Comparison of ENCODE assay signal across 18 cellular contexts in genomic region chr2:118148133-118148532, GRCh38. TPM values are rescaled to one million over a fixed set of nuclear protein-coding genes. Genes with fewer than 3 reads are reported as not detected.
DNase-seq lines count a peak whose midpoint lies in the region; ATAC-seq and TF ChIP-seq lines count a peak whose summit lies in the region.
"Had no signal": no experiment of that assay in that cellular context is flagged by ENCODE, and none has a peak within 500 bp of the region (broad histone marks: within the 10 kb centered on the region; RNA-seq: fewer than 3 reads in every experiment).

No MANE protein-coding gene starts in this region.

- H3K4me1 Mint-ChIP-seq in activated CD4-positive, alpha-beta T cell treated with anti-CD3 and anti-CD28 coated beads, Interleukin-2, amount 10 ng/mL, durations not matched to agents 24 days and 14 days = peaks cover 2% of the 10 kb centered on the region
- H3K4me1 Mint-ChIP-seq: activated B cell treated with CpG ODN at 0.5 μM for 24 hours had no signal

- peaks cover 2% of the 10 kb centered on the region for H3K27me3 Mint-ChIP-seq in activated CD4-positive, alpha-beta T cell treated with anti-CD3 and anti-CD28 coated beads, Interleukin-2, amount 10 ng/mL, durations not matched to agents 24 days and 14 days

- H3K4me3 Mint-ChIP-seq in activated CD4-positive, alpha-beta T cell treated with anti-CD3 and anti-CD28 coated beads, Interleukin-2, amount 10 ng/mL, durations not matched to agents 24 days and 14 days = no peak overlapping the region
- H3K4me3 Mint-ChIP-seq: activated B cell treated with CpG ODN at 0.5 μM for 24 hours had no signal

- no peak for TF ChIP-seq CTCF in foreskin fibroblast (IDR thresholded peaks at IDR 0.05; ENCODE audit: low read depth, low read length)

- intact Hi-C loops in activated CD4-positive, alpha-beta T cell treated with anti-CD3 and anti-CD28 coated beads, Interleukin-2, amount 10 ng/mL, durations not matched to agents 24 days and 14 days (cut with micrococcal nuclease) = no loop called here

- no peak overlapping the region for H3K4me3 ChIP-seq in foreskin fibroblast (ENCODE audit: low read depth in 1 of 2, low read length in 2 of 2)
- H3K4me3 ChIP-seq: adrenal gland, pancreas, Peyer's patch, spleen, testis had no signal

- ATAC-seq in GM21717 (IDR thresholded peaks at IDR 0.05; ENCODE audit: unreplicated experiment) (peak; percentile 62), HG03064 (IDR thresholded peaks at IDR 0.05; ENCODE audit: low read depth, unreplicated experiment) (peak; percentile 60), left lobe of liver (peak; percentile 18)
- ATAC-seq: pancreas had no signal

- peak overlapping the region; percentile 8 for H3K27ac Mint-ChIP-seq in activated CD4-positive, alpha-beta T cell treated with anti-CD3 and anti-CD28 coated beads, Interleukin-2, amount 10 ng/mL, durations not matched to agents 24 days and 14 days
- H3K27ac Mint-ChIP-seq: activated B cell treated with CpG ODN at 0.5 μM for 24 hours; CD4-positive, CD25-positive, alpha-beta regulatory T cell had no signal

- H3K9me3 Mint-ChIP-seq in activated CD4-positive, alpha-beta T cell treated with anti-CD3 and anti-CD28 coated beads, Interleukin-2, amount 10 ng/mL, durations not matched to agents 24 days and 14 days = no peaks in the 10 kb centered on the region
- H3K9me3 Mint-ChIP-seq: activated B cell treated with CpG ODN at 0.5 μM for 24 hours had no signal

- DNase-seq in activated CD4-positive, alpha-beta T cell treated with anti-CD3 and anti-CD28 coated beads, Interleukin-2, amount 10 ng/mL, durations not matched to agents 24 days and 14 days = no peak
- DNase-seq in activated CD4-positive, alpha-beta T cell treated with anti-CD3 and anti-CD28 coated beads for 1 hour = no peak
- DNase-seq in left lobe of liver (ENCODE audit: low spot score) = no peak
- DNase-seq in retina = no peak
- no peak for DNase-seq in foreskin fibroblast
- DNase-seq in NCI-H526 treated with DMSO at 0.1 percent for 48 hours (lab: John Stamatoyannopoulos, UW) = no peak
- DNase-seq: activated B cell treated with CpG ODN at 0.5 μM for 24 hours; adrenal gland; CD4-positive, CD25-positive, alpha-beta regulatory T cell; glutamatergic neuron; NCI-H1436; NCI-H510A; pancreas; Peyer's patch; spleen; testis had no signal

- no peaks in the 10 kb centered on the region for H3K36me3 Mint-ChIP-seq in activated CD4-positive, alpha-beta T cell treated with anti-CD3 and anti-CD28 coated beads, Interleukin-2, amount 10 ng/mL, durations not matched to agents 24 days and 14 days (ENCODE audit: low read depth)
- H3K36me3 Mint-ChIP-seq: CD4-positive, CD25-positive, alpha-beta regulatory T cell had no signal

RNA-seq across cellular contexts. Expression of gene INSIG2, which starts 59.9 kb away (rescaled TPM):
- 35.2 and 35.6 TPM in 2 replicates for total RNA-seq in activated CD4-positive, alpha-beta T cell treated with anti-CD3 and anti-CD28 coated beads, Interleukin-2, amount 10 ng/mL, durations not matched to agents 24 days and 14 days
- 20.7 TPM for total RNA-seq in left lobe of liver
